Comparison of ENCODE assay signal across 1 cellular context in genomic region chr9:121906074-121906520, GRCh38.
TF ChIP-seq lines count a peak whose summit lies in the region.

No MANE protein-coding gene starts in this region.

TF ChIP-seq in SK-N-SH, 30 proteins besides CTCF, POLR2A, EP300 and RAD21 (continued from another document):
- no peak for TF ChIP-seq USF1 (IDR thresholded peaks at IDR 0.05; ENCODE audit: borderline replicate concordance, low read depth)
- no peak for TF ChIP-seq MEF2A (IDR thresholded peaks at IDR 0.05; ENCODE audit: borderline replicate concordance, low read depth)
- TF ChIP-seq FOXM1 (IDR thresholded peaks at IDR 0.05; ENCODE audit: low read depth), result no peak
- TF ChIP-seq RFX5 (IDR thresholded peaks at IDR 0.05; ENCODE audit: low read length), result no peak
- no peak for TF ChIP-seq TAF1 (IDR thresholded peaks at IDR 0.05; ENCODE audit: borderline replicate concordance, low read depth, low read length)
- no peak for TF ChIP-seq SIN3A (IDR thresholded peaks at IDR 0.05; ENCODE audit: borderline replicate concordance, low read depth, low read length)
- no peak for TF ChIP-seq GATA2 (CRISPR knock-in tag; IDR thresholded peaks at IDR 0.05)
- TF ChIP-seq TEAD4 (IDR thresholded peaks at IDR 0.05; ENCODE audit: borderline replicate concordance, insufficient read depth), result no peak
- TF ChIP-seq CHD2 (IDR thresholded peaks at IDR 0.05; ENCODE audit: low read length, partially characterized antibody), result no peak
- TF ChIP-seq MXI1 (IDR thresholded peaks at IDR 0.05; ENCODE audit: low read depth, low read length), result no peak
- TF ChIP-seq FOSL2 (IDR thresholded peaks at IDR 0.05; ENCODE audit: borderline replicate concordance, low read depth), result peak; percentile 24; the same call in 1 of the 2 replicates
- no peak for TF ChIP-seq USF2 (IDR thresholded peaks at IDR 0.05; ENCODE audit: borderline replicate concordance, low read depth, low read length)
- TF ChIP-seq NRF1 (IDR thresholded peaks at IDR 0.05; ENCODE audit: low read depth, low read length), result no peak
- TF ChIP-seq PBX3 (IDR thresholded peaks at IDR 0.05), result peak; percentile 7; the same call in 1 of the 2 replicates
- no peak for TF ChIP-seq ELF1 (IDR thresholded peaks at IDR 0.05)
- TF ChIP-seq TCF12 (IDR thresholded peaks at IDR 0.05), result peak; percentile 32; the same call in 1 of the 2 replicates
